29 cellular contexts compared by ENCODE assay signal in genomic region chr22:34861787-34862186, GRCh38.
"Had no signal": no experiment of that assay in that cellular context is flagged by ENCODE, and none has a peak within 500 bp of the region (broad histone marks: within the 10 kb centered on the region; RNA-seq: fewer than 3 reads in every experiment).

No MANE protein-coding gene starts in this region.

- FAIRE-seq: colon, endometrium, endothelial cell of umbilical vein, frontal cortex had no signal

- H3K4me3 ChIP-seq: colonic mucosa, coronary artery, dorsolateral prefrontal cortex, esophagus muscularis mucosa, esophagus squamous epithelium, gastrocnemius medialis, gastroesophageal sphincter, heart left ventricle, heart right ventricle had no signal

- DNase-seq: colonic mucosa; cortex of kidney; dermis blood vessel endothelial cell; dorsolateral prefrontal cortex; effector CD4-positive, alpha-beta T cell; effector CD8-positive, alpha-beta T cell; effector memory CD4-positive, alpha-beta T cell; effector memory CD8-positive, alpha-beta T cell; endodermal cell; erythroblast; esophagus squamous epithelium; foreskin fibroblast; foreskin keratinocyte; foreskin melanocyte; gastrocnemius medialis; glutamatergic neuron; head of caudate nucleus; heart left ventricle; heart right ventricle had no signal

- H3K27ac ChIP-seq: colonic mucosa, coronary artery, dorsolateral prefrontal cortex, epithelial cell of prostate, esophagus muscularis mucosa, esophagus squamous epithelium, foreskin keratinocyte, gastrocnemius medialis, gastroesophageal sphincter, heart left ventricle, heart right ventricle had no signal

- H3K27me3 Mint-ChIP-seq: dendritic cell treated with granulocyte-macrophage colony-stimulating factor and Interleukin-4, amounts not matched to agents 40 ng/mL and 50 ng/mL, for 4 days had no signal

- H3K4me3 Mint-ChIP-seq: dendritic cell treated with granulocyte-macrophage colony-stimulating factor and Interleukin-4, amounts not matched to agents 40 ng/mL and 50 ng/mL, for 4 days; effector memory CD8-positive, alpha-beta T cell; endodermal cell had no signal

- H3K27me3 ChIP-seq: colonic mucosa, esophagus muscularis mucosa, esophagus squamous epithelium, foreskin keratinocyte, gastrocnemius medialis, heart left ventricle had no signal

- H3K9me3 ChIP-seq: colonic mucosa, esophagus squamous epithelium, gastrocnemius medialis had no signal

- H3K27ac Mint-ChIP-seq: dendritic cell treated with granulocyte-macrophage colony-stimulating factor and Interleukin-4, amounts not matched to agents 40 ng/mL and 50 ng/mL, for 4 days; effector memory CD8-positive, alpha-beta T cell; endodermal cell had no signal

- H3K4me1 ChIP-seq: colonic mucosa, esophagus muscularis mucosa, foreskin keratinocyte, gastrocnemius medialis, gastroesophageal sphincter, heart left ventricle, heart right ventricle had no signal

- H3K36me3 ChIP-seq: colonic mucosa, esophagus muscularis mucosa, esophagus squamous epithelium, gastrocnemius medialis, gastroesophageal sphincter, heart left ventricle, heart right ventricle had no signal

- ATAC-seq: effector memory CD8-positive, alpha-beta T cell; esophagus mucosa; foreskin keratinocyte; gastrocnemius medialis; gastroesophageal sphincter; heart left ventricle; heart right ventricle had no signal
